ENCODE assay signal across 17 cellular contexts in the genomic region with DNA sequence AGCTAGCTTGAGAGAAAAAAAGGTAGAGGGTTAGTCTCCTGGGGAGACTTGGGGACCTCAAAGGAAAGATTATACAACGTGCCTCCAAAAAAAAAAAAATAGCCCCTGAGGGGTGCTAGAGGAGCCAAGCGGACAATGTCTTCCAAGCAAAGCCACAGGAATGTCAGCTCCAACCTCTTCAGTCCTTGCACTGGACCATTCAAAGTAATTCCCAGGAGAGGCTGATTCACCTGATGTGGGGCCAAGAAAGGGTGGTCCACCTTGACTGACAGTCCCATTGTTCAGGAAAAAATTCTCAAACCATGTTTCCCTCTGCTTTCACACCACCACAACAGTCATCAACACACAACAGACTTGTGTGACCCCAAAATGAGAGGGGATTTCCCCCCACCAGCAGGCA. TPM values are rescaled to one million over a fixed set of nuclear protein-coding genes. Genes with fewer than 3 reads are reported as not detected.
DNase-seq lines count a peak whose midpoint lies in the region; ATAC-seq, FAIRE-seq and TF ChIP-seq lines count a peak whose summit lies in the region.
"Had no signal": no experiment of that assay in that cellular context is flagged by ENCODE, and none has a peak within 500 bp of the region (broad histone marks: within the 10 kb centered on the region; RNA-seq: fewer than 3 reads in every experiment).

No MANE protein-coding gene starts in this region.

- H3K36me3 Mint-ChIP-seq in natural killer cell treated with Interleukin-12 subunit alpha and Interleukin-12 subunit beta and Interleukin-15 and Interleukin-18, amount 100 ng/mL, for 72 hours = no peaks in the 10 kb centered on the region
- no peaks in the 10 kb centered on the region for H3K36me3 Mint-ChIP-seq in natural killer cell
- H3K36me3 Mint-ChIP-seq in stimulated activated memory B cell treated with anti-CD40 and anti-IgM and Interleukin-4, amounts not matched to agents 10 μg/mL and 1 μg/mL and 100 μg/mL, for 72 hours = peaks cover 50% of the 10 kb centered on the region

- peak overlapping the region; percentile 49 for H3K4me3 Mint-ChIP-seq in natural killer cell treated with Interleukin-12 subunit alpha and Interleukin-12 subunit beta and Interleukin-15 and Interleukin-18, amount 100 ng/mL, for 72 hours
- H3K4me3 Mint-ChIP-seq in natural killer cell = no peak overlapping the region
- no peak overlapping the region for H3K4me3 Mint-ChIP-seq in stimulated activated memory B cell treated with anti-CD40 and anti-IgM and Interleukin-4, amounts not matched to agents 10 μg/mL and 1 μg/mL and 100 μg/mL, for 72 hours
- H3K4me3 Mint-ChIP-seq: activated naive CD8-positive, alpha-beta T cell treated with anti-CD3 and anti-CD28 coated beads, Interleukin-2, amount 50 U/mL, for 24 hours; activated T-cell treated with anti-CD3 and anti-CD28 coated beads, Interleukin-2, amount 50 U/mL, for 4 hours had no signal

- peaks cover 0 to 3% of the 10 kb centered on the region in 2 donors for H3K27me3 Mint-ChIP-seq in natural killer cell treated with Interleukin-12 subunit alpha and Interleukin-12 subunit beta and Interleukin-15 and Interleukin-18, amount 100 ng/mL, for 72 hours
- peaks cover 0 to 10% of the 10 kb centered on the region in 2 donors for H3K27me3 Mint-ChIP-seq in natural killer cell (ENCODE audit: low read depth in 2 of 2)
- H3K27me3 Mint-ChIP-seq in stimulated activated memory B cell treated with anti-CD40 and anti-IgM and Interleukin-4, amounts not matched to agents 10 μg/mL and 1 μg/mL and 100 μg/mL, for 72 hours = peaks cover 16% of the 10 kb centered on the region

- no peak for FAIRE-seq in urothelium cell line (lab: Jason Lieb, UNC)
- FAIRE-seq: HepG2 had no signal

- in situ Hi-C loops in SK-MEL-5 (cut with HindIII; ENCODE audit: low pct_unique_long_range_greater_than_20kb, low sequenced_read_pairs) = no loop called here

- intact Hi-C loops in natural killer cell (cut with micrococcal nuclease) = no loop called here
- intact Hi-C loops in upper lobe of right lung (cut with DNase I) = no loop called here

- H3K9me3 ChIP-seq in upper lobe of right lung = no peaks in the 10 kb centered on the region
- H3K9me3 ChIP-seq: ovary had no signal

- no peak overlapping the region for H3K27ac ChIP-seq in upper lobe of right lung
- H3K27ac ChIP-seq: ovary, PC-9 had no signal

- TF ChIP-seq CTCF in natural killer cell (IDR thresholded peaks at IDR 0.05) (no peak), fibroblast of pulmonary artery (IDR thresholded peaks at IDR 0.05; ENCODE audit: low read length, missing control alignments) (no peak), upper lobe of right lung (IDR thresholded peaks at IDR 0.05) (no peak)

- no peaks in the 10 kb centered on the region for H3K27me3 ChIP-seq in upper lobe of right lung
- H3K27me3 ChIP-seq: ovary had no signal

- no peak overlapping the region for H3K4me3 ChIP-seq in fibroblast of pulmonary artery (replicated peaks; ENCODE audit: low read depth, low read length)
- no peak overlapping the region for H3K4me3 ChIP-seq in upper lobe of right lung
- H3K4me3 ChIP-seq: ovary, PC-9 had no signal

- H3K9me3 Mint-ChIP-seq in natural killer cell treated with Interleukin-12 subunit alpha and Interleukin-12 subunit beta and Interleukin-15 and Interleukin-18, amount 100 ng/mL, for 72 hours = no peaks in the 10 kb centered on the region
- no peaks in the 10 kb centered on the region for H3K9me3 Mint-ChIP-seq in natural killer cell
- H3K9me3 Mint-ChIP-seq in stimulated activated memory B cell treated with anti-CD40 and anti-IgM and Interleukin-4, amounts not matched to agents 10 μg/mL and 1 μg/mL and 100 μg/mL, for 72 hours = no peaks in the 10 kb centered on the region
- H3K9me3 Mint-ChIP-seq: activated naive CD8-positive, alpha-beta T cell treated with anti-CD3 and anti-CD28 coated beads, Interleukin-2, amount 50 U/mL, for 24 hours; activated T-cell treated with anti-CD3 and anti-CD28 coated beads, Interleukin-2, amount 50 U/mL, for 4 hours had no signal

- peaks cover 4% of the 10 kb centered on the region for H3K4me1 ChIP-seq in upper lobe of right lung

- H3K4me1 Mint-ChIP-seq in natural killer cell treated with Interleukin-12 subunit alpha and Interleukin-12 subunit beta and Interleukin-15 and Interleukin-18, amount 100 ng/mL, for 72 hours (ENCODE audit: low read depth in 2 of 2) = peaks cover 7 to 12% of the 10 kb centered on the region in 2 donors
- H3K4me1 Mint-ChIP-seq in natural killer cell = peaks cover 0 to 10% of the 10 kb centered on the region in 2 donors
- H3K4me1 Mint-ChIP-seq in stimulated activated memory B cell treated with anti-CD40 and anti-IgM and Interleukin-4, amounts not matched to agents 10 μg/mL and 1 μg/mL and 100 μg/mL, for 72 hours = peaks cover 25% of the 10 kb centered on the region

- peaks cover 8% of the 10 kb centered on the region for H3K36me3 ChIP-seq in upper lobe of right lung
- H3K36me3 ChIP-seq: ovary had no signal

- no peak for DNase-seq in natural killer cell treated with Interleukin-12 subunit alpha and Interleukin-12 subunit beta and Interleukin-15 and Interleukin-18, amount 100 ng/mL, for 72 hours (ENCODE audit: low spot score)
- no peak for DNase-seq in natural killer cell
- DNase-seq in SK-MEL-5 (ENCODE audit: low read depth, low spot score) = peak; percentile 26
- DNase-seq in fibroblast of pulmonary artery (ENCODE audit: low read depth) = peak; percentile 91
- peak; percentile 62 for DNase-seq in urothelium cell line (ENCODE audit: low spot score)
- no peak for DNase-seq in upper lobe of right lung
- DNase-seq: activated CD4-positive, alpha-beta T cell treated with anti-CD3 and anti-CD28 coated beads for 4 hours; activated naive CD8-positive, alpha-beta T cell treated with anti-CD3 and anti-CD28 coated beads, Interleukin-2, amount 50 U/mL, for 24 hours; activated T-cell treated with anti-CD3 and anti-CD28 coated beads, Interleukin-2, amount 50 U/mL, for 4 hours; cortex of kidney; foreskin melanocyte; NCI-H1417; ovary had no signal

- ATAC-seq in natural killer cell treated with Interleukin-12 subunit alpha and Interleukin-12 subunit beta and Interleukin-15 and Interleukin-18, amount 100 ng/mL, for 72 hours = no peak
- ATAC-seq in natural killer cell = no peak
- ATAC-seq in upper lobe of right lung = no peak
- ATAC-seq in stimulated activated memory B cell treated with anti-CD40 and anti-IgM and Interleukin-4, amounts not matched to agents 10 μg/mL and 1 μg/mL and 100 μg/mL, for 72 hours = no peak
- no peak for ATAC-seq in GM18909 (IDR thresholded peaks at IDR 0.05; ENCODE audit: poor library complexity, unreplicated experiment)
- ATAC-seq: activated T-cell treated with anti-CD3 and anti-CD28 coated beads, Interleukin-2, amount 50 U/mL, for 4 hours; HepG2 had no signal

- H3K27ac Mint-ChIP-seq in natural killer cell treated with Interleukin-12 subunit alpha and Interleukin-12 subunit beta and Interleukin-15 and Interleukin-18, amount 100 ng/mL, for 72 hours = no peak overlapping the region
- H3K27ac Mint-ChIP-seq in natural killer cell = no peak overlapping the region
- H3K27ac Mint-ChIP-seq in stimulated activated memory B cell treated with anti-CD40 and anti-IgM and Interleukin-4, amounts not matched to agents 10 μg/mL and 1 μg/mL and 100 μg/mL, for 72 hours = no peak overlapping the region
- H3K27ac Mint-ChIP-seq: activated naive CD8-positive, alpha-beta T cell treated with anti-CD3 and anti-CD28 coated beads, Interleukin-2, amount 50 U/mL, for 24 hours had no signal

RNA-seq across cellular contexts. Expression of gene ASIP, which starts 30.7 kb away (rescaled TPM):
- total RNA-seq in natural killer cell treated with Interleukin-12 subunit alpha and Interleukin-12 subunit beta and Interleukin-15 and Interleukin-18, amount 100 ng/mL, for 72 hours = not detected
- total RNA-seq in natural killer cell = not detected
- 0.55 TPM in 1 of 2 replicates, not detected in the other for total RNA-seq in SK-MEL-5 (2014; rRNA removed; shearing (Covaris generic))
- not detected in 2 replicates for polyA plus RNA-seq in SK-MEL-5 (2015; cell fraction: cytosol; rRNA removed)
- polyA plus RNA-seq in SK-MEL-5 (2015; cell fraction: nucleus; rRNA removed) = not detected in 2 replicates
- not detected for total RNA-seq in upper lobe of right lung
- total RNA-seq: activated T-cell treated with anti-CD3 and anti-CD28 coated beads, Interleukin-2, amount 50 U/mL, for 4 hours; HepG2; PC-9 had no signal
- polyA plus RNA-seq: HepG2 had no signal

RNA-seq across cellular contexts. Expression of gene AHCY, which starts 31.2 kb away (rescaled TPM):
- total RNA-seq in natural killer cell treated with Interleukin-12 subunit alpha and Interleukin-12 subunit beta and Interleukin-15 and Interleukin-18, amount 100 ng/mL, for 72 hours = 100 to 1,000 TPM in 1 of 2 donors, 10 to 100 TPM in 1; 61.3 to 121 TPM
- 1 to 10 TPM; 7.1 to 8.3 (median 7.7) TPM for total RNA-seq in natural killer cell
- total RNA-seq in SK-MEL-5 (2014; rRNA removed; shearing (Covaris generic)) = 251 and 264 TPM in 2 replicates
- 296 and 338 TPM in 2 replicates for polyA plus RNA-seq in SK-MEL-5 (2015; cell fraction: cytosol; rRNA removed)
- polyA plus RNA-seq in SK-MEL-5 (2015; cell fraction: nucleus; rRNA removed) = 233 and 235 TPM in 2 replicates
- 59.6 TPM for total RNA-seq in upper lobe of right lung

Comparison
In these comparisons a context has a peak if more than half of its experiments do, and no peak if none do; other contexts are left out.
1. DNase-seq: peak in SK-MEL-5 (single experiment), fibroblast of pulmonary artery (single experiment) and urothelium cell line (single experiment); none in natural killer cell treated with Interleukin-12 subunit alpha and Interleukin-12 subunit beta and Interleukin-15 and Interleukin-18, amount 100 ng/mL, for 72 hours (single experiment), natural killer cell (single experiment) and upper lobe of right lung (single experiment).